21 cellular contexts compared by ENCODE assay signal in genomic region chr6:100093405-100093804, GRCh38.
DNase-seq lines count a peak whose midpoint lies in the region; ATAC-seq, FAIRE-seq and TF ChIP-seq lines count a peak whose summit lies in the region.
"Had no signal": no experiment of that assay in that cellular context is flagged by ENCODE, and none has a peak within 500 bp of the region (broad histone marks: within the 10 kb centered on the region; RNA-seq: fewer than 3 reads in every experiment).

No MANE protein-coding gene starts in this region.

- no peak overlapping the region for H3K14ac ChIP-seq in H1 (ENCODE audit: insufficient read length)

- H2BK15ac ChIP-seq in H1 (ENCODE audit: low read length) = no peak overlapping the region

- no peak overlapping the region for H2BK5ac ChIP-seq in H1 (ENCODE audit: low read depth, low read length)

- intact Hi-C loops in aorta (cut with DNase I) = no loop called here

- H4K8ac ChIP-seq in H1 (ENCODE audit: extremely low read depth, insufficient read depth, low read length) = peak overlapping the region; percentile 4; the same call in 1 of the 2 replicates

- no peak overlapping the region for H2BK120ac ChIP-seq in H1 (replicated peaks; ENCODE audit: low read depth, low read length)

- H3K18ac ChIP-seq in H1 (ENCODE audit: extremely low read depth, low read length) = no peak overlapping the region

- ATAC-seq in stimulated activated effector memory CD8-positive, alpha-beta T cell treated with anti-CD3 and anti-CD28 coated beads, Interleukin-12 subunit alpha, Interleukin-12 subunit beta, amount 100 ng/mL, for 72 hours = peak; percentile 24
- ATAC-seq in aorta (ENCODE audit: low FRiP score) (peak; percentile 26), HG03378 (IDR thresholded peaks at IDR 0.05; ENCODE audit: unreplicated experiment) (no peak)
- ATAC-seq: A549 had no signal

- 95% methylated on average over 6 of the region's 6 CpGs; no CpG with 5 or more reads in 1 of the 2 experiments for WGBS in H1 (ENCODE audit: extremely low coverage in 1 of 2, insufficient coverage in 1 of 2, insufficient read length in 1 of 2, insufficient replicate concordance in 2 of 2, low coverage in 1 of 2, low lambda C conversion rate in 2 of 2, missing lambda C conversion rate in 1 of 2), 2 experiments
- WGBS in aorta, 2 donors = 91 to 93% methylated on average over 6 of the region's 6 CpGs

- no peak overlapping the region for H4K5ac ChIP-seq in H1 (ENCODE audit: insufficient read length, low read depth, low read length)

- no peak for TF ChIP-seq EP300 in H1 (IDR thresholded peaks at IDR 0.05; ENCODE audit: borderline replicate concordance in 1 of 2, low read depth in 2 of 2, low read length in 2 of 2)

- no peak for TF ChIP-seq POLR2A in H1 (IDR thresholded peaks at IDR 0.05; ENCODE audit: control extremely low read depth in 1 of 2, low read depth in 2 of 2, low read length in 2 of 2)

- no peaks in the 10 kb centered on the region for H3K9me3 Mint-ChIP-seq in stimulated activated effector memory CD8-positive, alpha-beta T cell treated with anti-CD3 and anti-CD28 coated beads, Interleukin-12 subunit alpha, Interleukin-12 subunit beta, amount 100 ng/mL, for 72 hours

- H3K9me3 ChIP-seq in H1 (ENCODE audit: insufficient read depth in 2 of 2, low read depth in 1 of 2, low read length in 1 of 2) (no peaks in the 10 kb centered on the region), aorta (ENCODE audit: control insufficient read depth, low read length) (no peaks in the 10 kb centered on the region)
- H3K9me3 ChIP-seq: A549, BE2C, BLaER1 had no signal

- H3K36me3 ChIP-seq in H1 (ENCODE audit: control insufficient read depth in 2 of 4, insufficient read depth in 4 of 4, low read length in 3 of 4) = no peaks in the 10 kb centered on the region
- H3K36me3 ChIP-seq in aorta (ENCODE audit: control insufficient read depth in 1 of 2, insufficient read depth in 2 of 2, low read length in 1 of 2) = no peaks in the 10 kb centered on the region
- H3K36me3 ChIP-seq: BE2C, BLaER1 had no signal

- H2AK5ac ChIP-seq in H1 (ENCODE audit: low read depth, low read length) = no peak overlapping the region

- no peak overlapping the region for H3K4me3 ChIP-seq in H1 (ENCODE audit: extremely low read depth in 1 of 4, insufficient read depth in 2 of 4, low read depth in 3 of 4, low read length in 4 of 4)
- no peak overlapping the region for H3K4me3 ChIP-seq in aorta (ENCODE audit: low read length in 2 of 2)
- H3K4me3 ChIP-seq: A549, BLaER1 had no signal

- H3K4ac ChIP-seq in H1 (replicated peaks; ENCODE audit: insufficient read length, low read depth, low read length) = no peak overlapping the region

- CTCF ChIA-PET in H1 (lab: Charles Lee; ENCODE audit: partially characterized antibody) = interaction anchor here (0.6 to 1.8 kb wide), 6 partner anchors 14 to 1074 kb away, joined by 4 to 8 read pairs (median 8); no protein-coding TSS in a partner anchor

- no peak overlapping the region for H3K56ac ChIP-seq in H1 (replicated peaks; ENCODE audit: insufficient read length, low read depth, low read length)

- H2BK12ac ChIP-seq in H1 (ENCODE audit: low read depth, low read length) = no peak overlapping the region

- no peak overlapping the region for H3K27ac Mint-ChIP-seq in stimulated activated effector memory CD8-positive, alpha-beta T cell treated with anti-CD3 and anti-CD28 coated beads, Interleukin-12 subunit alpha, Interleukin-12 subunit beta, amount 100 ng/mL, for 72 hours
- H3K27ac Mint-ChIP-seq: CD14-positive monocyte; CD4-positive, alpha-beta memory T cell; CD4-positive, CD25-positive, alpha-beta regulatory T cell; CD8-positive, alpha-beta memory T cell had no signal

- H4K91ac ChIP-seq in H1 (replicated peaks; ENCODE audit: insufficient read length, low read length) = no peak overlapping the region

- H3K79me1 ChIP-seq in H1 (ENCODE audit: low read depth, low read length) = no peaks in the 10 kb centered on the region

- H3K27me3 ChIP-seq in H1 (replicated peaks in 1 of 4; ENCODE audit: control insufficient read depth in 3 of 4, extremely low read depth in 1 of 4, insufficient read depth in 3 of 4, low read length in 3 of 4) = no peaks in the 10 kb centered on the region
- no peaks in the 10 kb centered on the region for H3K27me3 ChIP-seq in aorta (ENCODE audit: control insufficient read depth in 1 of 2, insufficient read depth in 2 of 2, low read length in 1 of 2)
- H3K27me3 ChIP-seq: BE2C, BLaER1 had no signal

- H2BK20ac ChIP-seq in H1 (ENCODE audit: low read length) = no peak overlapping the region

- H3K4me1 ChIP-seq in H1 (replicated peaks in 1 of 4; ENCODE audit: control insufficient read depth in 3 of 4, insufficient read depth in 4 of 4, low read length in 3 of 4) = no peaks in the 10 kb centered on the region
- no peaks in the 10 kb centered on the region for H3K4me1 ChIP-seq in aorta (ENCODE audit: control insufficient read depth in 1 of 2, insufficient read depth in 2 of 2, low read length in 2 of 2)
- H3K4me1 ChIP-seq: A549, BE2C, BLaER1 had no signal

- H4K20me1 ChIP-seq in H1 (replicated peaks in 1 of 2; ENCODE audit: control insufficient read depth in 1 of 2, insufficient read depth in 2 of 2, low read length in 2 of 2) = no peaks in the 10 kb centered on the region
- H4K20me1 ChIP-seq: BLaER1 had no signal

- H3K4me1 Mint-ChIP-seq in stimulated activated effector memory CD8-positive, alpha-beta T cell treated with anti-CD3 and anti-CD28 coated beads, Interleukin-12 subunit alpha, Interleukin-12 subunit beta, amount 100 ng/mL, for 72 hours = no peaks in the 10 kb centered on the region
- H3K4me1 Mint-ChIP-seq: CD14-positive monocyte; CD4-positive, alpha-beta memory T cell; CD4-positive, CD25-positive, alpha-beta regulatory T cell; CD8-positive, alpha-beta memory T cell had no signal

- DNase-seq in H1 (ENCODE audit: low read depth in 1 of 2, low spot score in 2 of 2) = no peak
- DNase-seq in stimulated activated effector memory CD8-positive, alpha-beta T cell treated with anti-CD3 and anti-CD28 coated beads, Interleukin-12 subunit alpha, Interleukin-12 subunit beta, amount 100 ng/mL, for 72 hours (ENCODE audit: low spot score in 2 of 2) = no peak
- no peak for DNase-seq in aorta
- DNase-seq in medulla oblongata (ENCODE audit: extremely low spot score) = no peak
- DNase-seq: BE2C; C1 segment of cervical spinal cord; CD4-positive, alpha-beta memory T cell; CD4-positive, CD25-positive, alpha-beta regulatory T cell; CD8-positive, alpha-beta memory T cell; COR-L47; DMS79 treated with DMSO at 0.1 percent for 48 hours; GF-D8 had no signal

- H2AFZ ChIP-seq in H1 (ENCODE audit: low read length) = no peak overlapping the region

- no peak for TF ChIP-seq RAD21 in H1 (IDR thresholded peaks at IDR 0.05 in 1 of 2, conservative IDR thresholded peaks at IDR 0.05 in 1 of 2; ENCODE audit: low read depth in 2 of 2, low read length in 2 of 2)

- POLR2A ChIA-PET in H1 (lab: Charles Lee; ENCODE audit: partially characterized antibody) = no interaction called here

- no peaks in the 10 kb centered on the region for H3K23me2 ChIP-seq in H1 (ENCODE audit: low read depth, low read length)

- H3K9ac ChIP-seq in H1 (replicated peaks in 1 of 4; ENCODE audit: extremely low read depth in 1 of 4, low read depth in 3 of 4, low read length in 3 of 4) = no peak overlapping the region
- H3K9ac ChIP-seq: BLaER1 had no signal

- FAIRE-seq in H1 (lab: Jason Lieb, UNC) = no peak
- FAIRE-seq: A549, D721Med, G401.6, GM12891, GM19239 had no signal

- H3K4me3 Mint-ChIP-seq in stimulated activated effector memory CD8-positive, alpha-beta T cell treated with anti-CD3 and anti-CD28 coated beads, Interleukin-12 subunit alpha, Interleukin-12 subunit beta, amount 100 ng/mL, for 72 hours = no peak overlapping the region
- H3K4me3 Mint-ChIP-seq: CD14-positive monocyte; CD4-positive, alpha-beta memory T cell; CD4-positive, CD25-positive, alpha-beta regulatory T cell; CD8-positive, alpha-beta memory T cell had no signal

- H3K4me2 ChIP-seq in H1 (ENCODE audit: insufficient read depth in 1 of 2, low read depth in 2 of 2, low read length in 2 of 2) = no peak overlapping the region
- H3K4me2 ChIP-seq: A549, BLaER1 had no signal

- no peaks in the 10 kb centered on the region for H3K79me2 ChIP-seq in H1 (ENCODE audit: control insufficient read depth in 1 of 2, insufficient read depth in 2 of 2, low read length in 2 of 2)

- H3K36me3 Mint-ChIP-seq in stimulated activated effector memory CD8-positive, alpha-beta T cell treated with anti-CD3 and anti-CD28 coated beads, Interleukin-12 subunit alpha, Interleukin-12 subunit beta, amount 100 ng/mL, for 72 hours = no peaks in the 10 kb centered on the region
- H3K36me3 Mint-ChIP-seq: CD14-positive monocyte; CD4-positive, alpha-beta memory T cell; CD4-positive, CD25-positive, alpha-beta regulatory T cell; CD8-positive, alpha-beta memory T cell had no signal

- H3K27ac ChIP-seq in H1 (ENCODE audit: low read depth, low read length) (no peak overlapping the region), aorta (ENCODE audit: low read depth in 1 of 2, low read length in 2 of 2) (no peak overlapping the region)
- H3K27ac ChIP-seq: 22Rv1, A549, BLaER1 had no signal

- no peak for TF ChIP-seq CTCF in H1 (IDR thresholded peaks at IDR 0.05; ENCODE audit: control extremely low read depth in 1 of 3, insufficient read depth in 1 of 3, low read depth in 1 of 3, low read length in 3 of 3)

- H3K23ac ChIP-seq in H1 (ENCODE audit: insufficient read length) = no peak overlapping the region

TF ChIP-seq in H1, 55 proteins besides CTCF, POLR2A, EP300 and RAD21 (continues in another document):
- TF ChIP-seq ASH2L (IDR thresholded peaks at IDR 0.05; ENCODE audit: low read length) (no peak), SIN3A (conservative IDR thresholded peaks at IDR 0.05 in 1 of 2, IDR thresholded peaks at IDR 0.05 in 1 of 2; ENCODE audit: low read depth in 1 of 2, low read length in 2 of 2) (no peak), EGR1 (IDR thresholded peaks at IDR 0.05; ENCODE audit: borderline replicate concordance, low read depth, low read length) (no peak), NANOG (IDR thresholded peaks at IDR 0.05; ENCODE audit: insufficient read depth, low read depth, low read length, poor library complexity, severe bottlenecking) (no peak), ZNF274 (IDR thresholded peaks at IDR 0.05; ENCODE audit: borderline replicate concordance, extremely low read depth, low read length) (no peak), NRF1 (IDR thresholded peaks at IDR 0.05; ENCODE audit: low read depth, low read length) (no peak), KDM5A (IDR thresholded peaks at IDR 0.05; ENCODE audit: low read length) (no peak), HDAC2 (IDR thresholded peaks at IDR 0.05; ENCODE audit: borderline replicate concordance in 1 of 2, low read depth in 2 of 2, low read length in 2 of 2) (no peak), TEAD4 (IDR thresholded peaks at IDR 0.05; ENCODE audit: low read depth, low read length) (no peak), SP4 (IDR thresholded peaks at IDR 0.05; ENCODE audit: low read length) (no peak), CREB1 (IDR thresholded peaks at IDR 0.05) (no peak), TBP (IDR thresholded peaks at IDR 0.05; ENCODE audit: low read depth, low read length) (no peak), MAFK (IDR thresholded peaks at IDR 0.05; ENCODE audit: low read depth, low read length) (no peak), BACH1 (IDR thresholded peaks at IDR 0.05; ENCODE audit: low read length) (no peak), SAP30 (IDR thresholded peaks at IDR 0.05; ENCODE audit: insufficient read depth, insufficient replicate concordance, low read length) (no peak)
